Comparison of ENCODE assay signal across 1 cellular context in the genomic region with DNA sequence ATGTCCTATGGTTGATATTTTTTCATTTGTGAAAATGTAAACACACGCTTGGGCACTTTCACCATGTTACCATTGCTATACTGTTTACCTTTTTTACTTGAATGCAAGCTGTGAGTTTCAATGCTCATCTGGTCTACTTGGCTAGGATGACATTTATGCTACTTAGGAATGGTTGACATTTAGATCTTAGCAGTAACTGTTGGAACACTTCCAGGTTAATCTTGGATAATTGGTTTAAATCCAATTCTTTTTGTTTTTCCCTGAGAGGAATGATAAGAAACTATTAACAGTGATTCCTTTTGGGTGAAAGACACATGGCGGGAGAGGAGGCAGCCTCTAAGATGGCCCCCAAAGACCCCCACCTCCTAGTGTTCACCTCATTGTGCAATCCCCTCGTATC.
TF ChIP-seq lines count a peak whose summit lies in the region.

No MANE protein-coding gene starts in this region.

TF ChIP-seq in GM23338, 12 proteins besides CTCF, POLR2A, EP300 and RAD21 (continued from another document):
- TF ChIP-seq, protein P1, sequence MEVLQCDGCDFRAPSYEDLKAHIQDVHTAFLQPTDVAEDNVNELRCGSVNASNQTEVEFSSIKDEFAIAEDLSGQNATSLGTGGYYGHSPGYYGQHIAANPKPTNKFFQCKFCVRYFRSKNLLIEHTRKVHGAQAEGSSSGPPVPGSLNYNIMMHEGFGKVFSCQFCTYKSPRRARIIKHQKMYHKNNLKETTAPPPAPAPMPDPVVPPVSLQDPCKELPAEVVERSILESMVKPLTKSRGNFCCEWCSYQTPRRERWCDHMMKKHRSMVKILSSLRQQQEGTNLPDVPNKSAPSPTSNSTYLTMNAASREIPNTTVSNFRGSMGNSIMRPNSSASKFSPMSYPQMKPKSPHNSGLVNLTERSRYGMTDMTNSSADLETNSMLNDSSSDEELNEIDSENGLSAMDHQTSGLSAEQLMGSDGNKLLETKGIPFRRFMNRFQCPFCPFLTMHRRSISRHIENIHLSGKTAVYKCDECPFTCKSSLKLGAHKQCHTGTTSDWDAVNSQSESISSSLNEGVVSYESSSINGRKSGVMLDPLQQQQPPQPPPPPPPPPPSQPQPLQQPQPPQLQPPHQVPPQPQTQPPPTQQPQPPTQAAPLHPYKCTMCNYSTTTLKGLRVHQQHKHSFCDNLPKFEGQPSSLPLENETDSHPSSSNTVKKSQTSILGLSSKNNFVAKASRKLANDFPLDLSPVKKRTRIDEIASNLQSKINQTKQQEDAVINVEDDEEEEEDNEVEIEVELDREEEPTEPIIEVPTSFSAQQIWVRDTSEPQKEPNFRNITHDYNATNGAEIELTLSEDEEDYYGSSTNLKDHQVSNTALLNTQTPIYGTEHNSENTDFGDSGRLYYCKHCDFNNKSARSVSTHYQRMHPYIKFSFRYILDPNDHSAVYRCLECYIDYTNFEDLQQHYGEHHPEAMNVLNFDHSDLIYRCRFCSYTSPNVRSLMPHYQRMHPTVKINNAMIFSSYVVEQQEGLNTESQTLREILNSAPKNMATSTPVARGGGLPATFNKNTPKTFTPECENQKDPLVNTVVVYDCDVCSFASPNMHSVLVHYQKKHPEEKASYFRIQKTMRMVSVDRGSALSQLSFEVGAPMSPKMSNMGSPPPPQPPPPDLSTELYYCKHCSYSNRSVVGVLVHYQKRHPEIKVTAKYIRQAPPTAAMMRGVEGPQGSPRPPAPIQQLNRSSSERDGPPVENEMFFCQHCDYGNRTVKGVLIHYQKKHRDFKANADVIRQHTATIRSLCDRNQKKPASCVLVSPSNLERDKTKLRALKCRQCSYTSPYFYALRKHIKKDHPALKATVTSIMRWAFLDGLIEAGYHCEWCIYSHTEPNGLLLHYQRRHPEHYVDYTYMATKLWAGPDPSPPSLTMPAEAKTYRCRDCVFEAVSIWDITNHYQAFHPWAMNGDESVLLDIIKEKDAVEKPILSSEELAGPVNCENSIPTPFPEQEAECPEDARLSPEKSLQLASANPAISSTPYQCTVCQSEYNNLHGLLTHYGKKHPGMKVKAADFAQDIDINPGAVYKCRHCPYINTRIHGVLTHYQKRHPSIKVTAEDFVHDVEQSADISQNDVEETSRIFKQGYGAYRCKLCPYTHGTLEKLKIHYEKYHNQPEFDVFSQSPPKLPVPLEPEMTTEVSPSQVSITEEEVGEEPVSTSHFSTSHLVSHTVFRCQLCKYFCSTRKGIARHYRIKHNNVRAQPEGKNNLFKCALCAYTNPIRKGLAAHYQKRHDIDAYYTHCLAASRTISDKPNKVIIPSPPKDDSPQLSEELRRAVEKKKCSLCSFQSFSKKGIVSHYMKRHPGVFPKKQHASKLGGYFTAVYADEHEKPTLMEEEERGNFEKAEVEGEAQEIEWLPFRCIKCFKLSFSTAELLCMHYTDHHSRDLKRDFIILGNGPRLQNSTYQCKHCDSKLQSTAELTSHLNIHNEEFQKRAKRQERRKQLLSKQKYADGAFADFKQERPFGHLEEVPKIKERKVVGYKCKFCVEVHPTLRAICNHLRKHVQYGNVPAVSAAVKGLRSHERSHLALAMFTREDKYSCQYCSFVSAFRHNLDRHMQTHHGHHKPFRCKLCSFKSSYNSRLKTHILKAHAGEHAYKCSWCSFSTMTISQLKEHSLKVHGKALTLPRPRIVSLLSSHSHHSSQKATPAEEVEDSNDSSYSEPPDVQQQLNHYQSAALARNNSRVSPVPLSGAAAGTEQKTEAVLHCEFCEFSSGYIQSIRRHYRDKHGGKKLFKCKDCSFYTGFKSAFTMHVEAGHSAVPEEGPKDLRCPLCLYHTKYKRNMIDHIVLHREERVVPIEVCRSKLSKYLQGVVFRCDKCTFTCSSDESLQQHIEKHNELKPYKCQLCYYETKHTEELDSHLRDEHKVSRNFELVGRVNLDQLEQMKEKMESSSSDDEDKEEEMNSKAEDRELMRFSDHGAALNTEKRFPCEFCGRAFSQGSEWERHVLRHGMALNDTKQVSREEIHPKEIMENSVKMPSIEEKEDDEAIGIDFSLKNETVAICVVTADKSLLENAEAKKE (CRISPR knock-in tag; IDR thresholded peaks at IDR 0.05) = no peak
- TF ChIP-seq EZH2 (IDR thresholded peaks at IDR 0.05; ENCODE audit: low read depth, unreplicated experiment) = no peak
- TF ChIP-seq JUNB (IDR thresholded peaks at IDR 0.05; ENCODE audit: unreplicated experiment) = no peak
